Comparison of ENCODE assay signal across 1 cellular context in genomic region chr10:119178371-119179119, GRCh38.
TF ChIP-seq lines count a peak whose summit lies in the region.

Gene PRDX3 (minus strand): TSS chr10:119178812. CDS start chr10:119178790, 22 bp downstream.

TF ChIP-seq in K562, 482 proteins besides CTCF, POLR2A, EP300 and RAD21 (continued from another document and continues in another):
- 0 out of 2 replicates have a peak, but pooled peaks have one; percentile 42 for TF ChIP-seq AFF4 (CRISPR knock-in tag; IDR thresholded peaks at IDR 0.05)
- TF ChIP-seq KDM1A (IDR thresholded peaks at IDR 0.05), result no peak
- no peak for TF ChIP-seq MCM7 (IDR thresholded peaks at IDR 0.05)
- TF ChIP-seq HNRNPLL (IDR thresholded peaks at IDR 0.05; ENCODE audit: low read depth, low read length, poor library complexity, severe bottlenecking), result no peak
- 0 out of 2 replicates have a peak, but pooled peaks have one; percentile 30 for TF ChIP-seq ZEB2 (IDR thresholded peaks at IDR 0.05)
- no peak for TF ChIP-seq TEAD4 (IDR thresholded peaks at IDR 0.05; ENCODE audit: low read length)
- TF ChIP-seq TEAD4 (CRISPR knock-in tag; IDR thresholded peaks at IDR 0.05; ENCODE audit: borderline replicate concordance), result no peak
- TF ChIP-seq TSHZ1 (CRISPR knock-in tag; IDR thresholded peaks at IDR 0.05), result no peak
- TF ChIP-seq PHF8 (IDR thresholded peaks at IDR 0.05; ENCODE audit: borderline replicate concordance, low read length), result peak; percentile 94; the same call in 1 of the 2 replicates
- TF ChIP-seq XRCC3 (IDR thresholded peaks at IDR 0.05), result no peak
- no peak for TF ChIP-seq KLF10 (CRISPR knock-in tag; IDR thresholded peaks at IDR 0.05)
- TF ChIP-seq MCM3 (IDR thresholded peaks at IDR 0.05), result no peak
- no peak for TF ChIP-seq NFATC3 (IDR thresholded peaks at IDR 0.05)
- TF ChIP-seq ZBTB7A (IDR thresholded peaks at IDR 0.05; ENCODE audit: borderline replicate concordance, control insufficient read depth, low read depth, low read length), result peak; percentile 70; the same call in 1 of the 2 replicates
- peak; percentile 56 for TF ChIP-seq MEIS2 (IDR thresholded peaks at IDR 0.05; ENCODE audit: partially characterized antibody)
- TF ChIP-seq ETV5 (CRISPR knock-in tag; IDR thresholded peaks at IDR 0.05; ENCODE audit: low read depth), result no peak
- peak; percentile 70; the same call in 1 of the 2 replicates for TF ChIP-seq NFRKB (IDR thresholded peaks at IDR 0.05; ENCODE audit: low read depth)
- TF ChIP-seq ZNF12 (CRISPR knock-in tag; IDR thresholded peaks at IDR 0.05), result no peak
- TF ChIP-seq NBN (IDR thresholded peaks at IDR 0.05; ENCODE audit: low read depth), result no peak
- TF ChIP-seq KLF1 (tag; IDR thresholded peaks at IDR 0.05), result no peak
- peak; percentile 22 for TF ChIP-seq SAP30 (IDR thresholded peaks at IDR 0.05; ENCODE audit: borderline replicate concordance, insufficient read depth, low read depth, low read length, poor library complexity, severe bottlenecking)
- no peak for TF ChIP-seq WHSC1 (IDR thresholded peaks at IDR 0.05; ENCODE audit: low read length)
- TF ChIP-seq, protein P1, sequence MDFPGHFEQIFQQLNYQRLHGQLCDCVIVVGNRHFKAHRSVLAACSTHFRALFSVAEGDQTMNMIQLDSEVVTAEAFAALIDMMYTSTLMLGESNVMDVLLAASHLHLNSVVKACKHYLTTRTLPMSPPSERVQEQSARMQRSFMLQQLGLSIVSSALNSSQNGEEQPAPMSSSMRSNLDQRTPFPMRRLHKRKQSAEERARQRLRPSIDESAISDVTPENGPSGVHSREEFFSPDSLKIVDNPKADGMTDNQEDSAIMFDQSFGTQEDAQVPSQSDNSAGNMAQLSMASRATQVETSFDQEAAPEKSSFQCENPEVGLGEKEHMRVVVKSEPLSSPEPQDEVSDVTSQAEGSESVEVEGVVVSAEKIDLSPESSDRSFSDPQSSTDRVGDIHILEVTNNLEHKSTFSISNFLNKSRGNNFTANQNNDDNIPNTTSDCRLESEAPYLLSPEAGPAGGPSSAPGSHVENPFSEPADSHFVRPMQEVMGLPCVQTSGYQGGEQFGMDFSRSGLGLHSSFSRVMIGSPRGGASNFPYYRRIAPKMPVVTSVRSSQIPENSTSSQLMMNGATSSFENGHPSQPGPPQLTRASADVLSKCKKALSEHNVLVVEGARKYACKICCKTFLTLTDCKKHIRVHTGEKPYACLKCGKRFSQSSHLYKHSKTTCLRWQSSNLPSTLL (IDR thresholded peaks at IDR 0.05), result no peak
- TF ChIP-seq HSF4 (CRISPR knock-in tag; IDR thresholded peaks at IDR 0.05; ENCODE audit: borderline replicate concordance), result no peak
- TF ChIP-seq U2AF2 (optimal IDR thresholded peaks at IDR 0.05; ENCODE audit: low read depth, low read length), result no peak
- TF ChIP-seq, protein P2, sequence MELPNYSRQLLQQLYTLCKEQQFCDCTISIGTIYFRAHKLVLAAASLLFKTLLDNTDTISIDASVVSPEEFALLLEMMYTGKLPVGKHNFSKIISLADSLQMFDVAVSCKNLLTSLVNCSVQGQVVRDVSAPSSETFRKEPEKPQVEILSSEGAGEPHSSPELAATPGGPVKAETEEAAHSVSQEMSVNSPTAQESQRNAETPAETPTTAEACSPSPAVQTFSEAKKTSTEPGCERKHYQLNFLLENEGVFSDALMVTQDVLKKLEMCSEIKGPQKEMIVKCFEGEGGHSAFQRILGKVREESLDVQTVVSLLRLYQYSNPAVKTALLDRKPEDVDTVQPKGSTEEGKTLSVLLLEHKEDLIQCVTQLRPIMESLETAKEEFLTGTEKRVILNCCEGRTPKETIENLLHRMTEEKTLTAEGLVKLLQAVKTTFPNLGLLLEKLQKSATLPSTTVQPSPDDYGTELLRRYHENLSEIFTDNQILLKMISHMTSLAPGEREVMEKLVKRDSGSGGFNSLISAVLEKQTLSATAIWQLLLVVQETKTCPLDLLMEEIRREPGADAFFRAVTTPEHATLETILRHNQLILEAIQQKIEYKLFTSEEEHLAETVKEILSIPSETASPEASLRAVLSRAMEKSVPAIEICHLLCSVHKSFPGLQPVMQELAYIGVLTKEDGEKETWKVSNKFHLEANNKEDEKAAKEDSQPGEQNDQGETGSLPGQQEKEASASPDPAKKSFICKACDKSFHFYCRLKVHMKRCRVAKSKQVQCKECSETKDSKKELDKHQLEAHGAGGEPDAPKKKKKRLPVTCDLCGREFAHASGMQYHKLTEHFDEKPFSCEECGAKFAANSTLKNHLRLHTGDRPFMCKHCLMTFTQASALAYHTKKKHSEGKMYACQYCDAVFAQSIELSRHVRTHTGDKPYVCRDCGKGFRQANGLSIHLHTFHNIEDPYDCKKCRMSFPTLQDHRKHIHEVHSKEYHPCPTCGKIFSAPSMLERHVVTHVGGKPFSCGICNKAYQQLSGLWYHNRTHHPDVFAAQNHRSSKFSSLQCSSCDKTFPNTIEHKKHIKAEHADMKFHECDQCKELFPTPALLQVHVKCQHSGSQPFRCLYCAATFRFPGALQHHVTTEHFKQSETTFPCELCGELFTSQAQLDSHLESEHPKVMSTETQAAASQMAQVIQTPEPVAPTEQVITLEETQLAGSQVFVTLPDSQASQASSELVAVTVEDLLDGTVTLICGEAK (IDR thresholded peaks at IDR 0.05), result peak; percentile 70
- TF ChIP-seq, protein P2 (CRISPR knock-in tag; IDR thresholded peaks at IDR 0.05), result no peak
- TF ChIP-seq RNF2 (IDR thresholded peaks at IDR 0.05), result peak; percentile 26; the same call in 1 of the 2 replicates
- TF ChIP-seq, protein P3, sequence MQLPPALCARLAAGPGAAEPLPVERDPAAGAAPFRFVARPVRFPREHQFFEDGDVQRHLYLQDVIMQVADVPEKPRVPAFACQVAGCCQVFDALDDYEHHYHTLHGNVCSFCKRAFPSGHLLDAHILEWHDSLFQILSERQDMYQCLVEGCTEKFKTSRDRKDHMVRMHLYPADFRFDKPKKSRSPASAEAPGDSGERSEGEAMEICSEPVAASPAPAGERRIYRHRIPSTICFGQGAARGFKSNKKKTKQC (CRISPR knock-in tag; IDR thresholded peaks at IDR 0.05), result 0 out of 2 replicates have a peak, but pooled peaks have one; percentile 35
- no peak for TF ChIP-seq BACH1 (tag; IDR thresholded peaks at IDR 0.05)
- TF ChIP-seq ZNF124 (CRISPR knock-in tag; IDR thresholded peaks at IDR 0.05), result no peak
- TF ChIP-seq, protein P4, sequence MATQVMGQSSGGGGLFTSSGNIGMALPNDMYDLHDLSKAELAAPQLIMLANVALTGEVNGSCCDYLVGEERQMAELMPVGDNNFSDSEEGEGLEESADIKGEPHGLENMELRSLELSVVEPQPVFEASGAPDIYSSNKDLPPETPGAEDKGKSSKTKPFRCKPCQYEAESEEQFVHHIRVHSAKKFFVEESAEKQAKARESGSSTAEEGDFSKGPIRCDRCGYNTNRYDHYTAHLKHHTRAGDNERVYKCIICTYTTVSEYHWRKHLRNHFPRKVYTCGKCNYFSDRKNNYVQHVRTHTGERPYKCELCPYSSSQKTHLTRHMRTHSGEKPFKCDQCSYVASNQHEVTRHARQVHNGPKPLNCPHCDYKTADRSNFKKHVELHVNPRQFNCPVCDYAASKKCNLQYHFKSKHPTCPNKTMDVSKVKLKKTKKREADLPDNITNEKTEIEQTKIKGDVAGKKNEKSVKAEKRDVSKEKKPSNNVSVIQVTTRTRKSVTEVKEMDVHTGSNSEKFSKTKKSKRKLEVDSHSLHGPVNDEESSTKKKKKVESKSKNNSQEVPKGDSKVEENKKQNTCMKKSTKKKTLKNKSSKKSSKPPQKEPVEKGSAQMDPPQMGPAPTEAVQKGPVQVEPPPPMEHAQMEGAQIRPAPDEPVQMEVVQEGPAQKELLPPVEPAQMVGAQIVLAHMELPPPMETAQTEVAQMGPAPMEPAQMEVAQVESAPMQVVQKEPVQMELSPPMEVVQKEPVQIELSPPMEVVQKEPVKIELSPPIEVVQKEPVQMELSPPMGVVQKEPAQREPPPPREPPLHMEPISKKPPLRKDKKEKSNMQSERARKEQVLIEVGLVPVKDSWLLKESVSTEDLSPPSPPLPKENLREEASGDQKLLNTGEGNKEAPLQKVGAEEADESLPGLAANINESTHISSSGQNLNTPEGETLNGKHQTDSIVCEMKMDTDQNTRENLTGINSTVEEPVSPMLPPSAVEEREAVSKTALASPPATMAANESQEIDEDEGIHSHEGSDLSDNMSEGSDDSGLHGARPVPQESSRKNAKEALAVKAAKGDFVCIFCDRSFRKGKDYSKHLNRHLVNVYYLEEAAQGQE (CRISPR knock-in tag; IDR thresholded peaks at IDR 0.05; ENCODE audit: low read depth), result peak; percentile 33; the same call in 1 of the 2 replicates
- TF ChIP-seq, protein P5, sequence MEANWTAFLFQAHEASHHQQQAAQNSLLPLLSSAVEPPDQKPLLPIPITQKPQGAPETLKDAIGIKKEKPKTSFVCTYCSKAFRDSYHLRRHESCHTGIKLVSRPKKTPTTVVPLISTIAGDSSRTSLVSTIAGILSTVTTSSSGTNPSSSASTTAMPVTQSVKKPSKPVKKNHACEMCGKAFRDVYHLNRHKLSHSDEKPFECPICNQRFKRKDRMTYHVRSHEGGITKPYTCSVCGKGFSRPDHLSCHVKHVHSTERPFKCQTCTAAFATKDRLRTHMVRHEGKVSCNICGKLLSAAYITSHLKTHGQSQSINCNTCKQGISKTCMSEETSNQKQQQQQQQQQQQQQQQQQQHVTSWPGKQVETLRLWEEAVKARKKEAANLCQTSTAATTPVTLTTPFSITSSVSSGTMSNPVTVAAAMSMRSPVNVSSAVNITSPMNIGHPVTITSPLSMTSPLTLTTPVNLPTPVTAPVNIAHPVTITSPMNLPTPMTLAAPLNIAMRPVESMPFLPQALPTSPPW (CRISPR knock-in tag; IDR thresholded peaks at IDR 0.05), result peak; percentile 87
